Comparison of ENCODE assay signal across 1 cellular context in the genomic region with DNA sequence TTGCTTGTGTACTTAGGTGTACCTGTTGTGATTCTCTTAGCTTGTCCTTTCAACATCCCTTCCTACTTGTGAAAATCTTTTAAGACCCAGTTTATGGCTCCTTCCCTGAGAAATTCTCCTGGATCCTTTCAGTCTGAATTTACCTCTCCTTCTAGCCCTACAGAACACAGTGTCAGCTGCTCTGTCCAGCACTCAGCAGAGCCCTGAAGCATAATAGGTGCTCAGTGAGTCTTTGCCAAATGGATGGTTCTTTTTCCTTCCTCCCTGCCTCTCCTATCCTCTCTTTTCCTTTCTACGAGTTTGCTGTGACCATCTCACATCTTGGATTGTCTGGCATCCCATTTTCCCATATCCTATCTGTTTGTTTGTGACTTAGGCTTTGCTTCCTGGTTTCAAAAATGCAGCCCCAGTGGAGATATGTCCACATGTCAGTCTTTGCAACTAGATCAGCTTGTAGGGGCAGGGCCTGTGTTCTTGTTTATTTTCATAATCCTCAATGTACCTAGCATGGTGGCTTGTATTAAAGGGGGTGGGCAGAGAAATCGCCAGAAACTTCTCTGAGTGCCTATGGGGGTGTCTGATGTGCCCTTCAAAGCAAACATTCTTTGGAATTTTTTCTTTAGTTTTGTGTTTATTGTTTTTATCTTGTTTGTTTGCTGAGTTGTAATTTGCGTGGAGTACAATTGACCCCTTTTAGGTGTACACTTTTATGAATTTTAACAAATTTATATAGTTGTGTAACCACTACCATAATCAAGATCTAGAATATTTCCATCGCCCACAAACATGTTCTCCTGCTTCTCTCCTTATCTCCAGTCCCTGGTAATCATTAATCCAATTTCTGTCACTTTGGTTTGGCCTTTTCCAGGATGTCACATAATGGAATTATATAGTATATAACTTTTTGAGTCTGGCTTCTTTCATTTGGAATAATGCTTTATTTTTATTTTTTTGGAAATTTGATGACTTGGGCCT.
TF ChIP-seq lines count a peak whose summit lies in the region.

No MANE protein-coding gene starts in this region.

TF ChIP-seq in HepG2, 621 proteins besides CTCF, POLR2A, EP300 and RAD21 (continued from another document and continues in another):
- TF ChIP-seq, protein P1, sequence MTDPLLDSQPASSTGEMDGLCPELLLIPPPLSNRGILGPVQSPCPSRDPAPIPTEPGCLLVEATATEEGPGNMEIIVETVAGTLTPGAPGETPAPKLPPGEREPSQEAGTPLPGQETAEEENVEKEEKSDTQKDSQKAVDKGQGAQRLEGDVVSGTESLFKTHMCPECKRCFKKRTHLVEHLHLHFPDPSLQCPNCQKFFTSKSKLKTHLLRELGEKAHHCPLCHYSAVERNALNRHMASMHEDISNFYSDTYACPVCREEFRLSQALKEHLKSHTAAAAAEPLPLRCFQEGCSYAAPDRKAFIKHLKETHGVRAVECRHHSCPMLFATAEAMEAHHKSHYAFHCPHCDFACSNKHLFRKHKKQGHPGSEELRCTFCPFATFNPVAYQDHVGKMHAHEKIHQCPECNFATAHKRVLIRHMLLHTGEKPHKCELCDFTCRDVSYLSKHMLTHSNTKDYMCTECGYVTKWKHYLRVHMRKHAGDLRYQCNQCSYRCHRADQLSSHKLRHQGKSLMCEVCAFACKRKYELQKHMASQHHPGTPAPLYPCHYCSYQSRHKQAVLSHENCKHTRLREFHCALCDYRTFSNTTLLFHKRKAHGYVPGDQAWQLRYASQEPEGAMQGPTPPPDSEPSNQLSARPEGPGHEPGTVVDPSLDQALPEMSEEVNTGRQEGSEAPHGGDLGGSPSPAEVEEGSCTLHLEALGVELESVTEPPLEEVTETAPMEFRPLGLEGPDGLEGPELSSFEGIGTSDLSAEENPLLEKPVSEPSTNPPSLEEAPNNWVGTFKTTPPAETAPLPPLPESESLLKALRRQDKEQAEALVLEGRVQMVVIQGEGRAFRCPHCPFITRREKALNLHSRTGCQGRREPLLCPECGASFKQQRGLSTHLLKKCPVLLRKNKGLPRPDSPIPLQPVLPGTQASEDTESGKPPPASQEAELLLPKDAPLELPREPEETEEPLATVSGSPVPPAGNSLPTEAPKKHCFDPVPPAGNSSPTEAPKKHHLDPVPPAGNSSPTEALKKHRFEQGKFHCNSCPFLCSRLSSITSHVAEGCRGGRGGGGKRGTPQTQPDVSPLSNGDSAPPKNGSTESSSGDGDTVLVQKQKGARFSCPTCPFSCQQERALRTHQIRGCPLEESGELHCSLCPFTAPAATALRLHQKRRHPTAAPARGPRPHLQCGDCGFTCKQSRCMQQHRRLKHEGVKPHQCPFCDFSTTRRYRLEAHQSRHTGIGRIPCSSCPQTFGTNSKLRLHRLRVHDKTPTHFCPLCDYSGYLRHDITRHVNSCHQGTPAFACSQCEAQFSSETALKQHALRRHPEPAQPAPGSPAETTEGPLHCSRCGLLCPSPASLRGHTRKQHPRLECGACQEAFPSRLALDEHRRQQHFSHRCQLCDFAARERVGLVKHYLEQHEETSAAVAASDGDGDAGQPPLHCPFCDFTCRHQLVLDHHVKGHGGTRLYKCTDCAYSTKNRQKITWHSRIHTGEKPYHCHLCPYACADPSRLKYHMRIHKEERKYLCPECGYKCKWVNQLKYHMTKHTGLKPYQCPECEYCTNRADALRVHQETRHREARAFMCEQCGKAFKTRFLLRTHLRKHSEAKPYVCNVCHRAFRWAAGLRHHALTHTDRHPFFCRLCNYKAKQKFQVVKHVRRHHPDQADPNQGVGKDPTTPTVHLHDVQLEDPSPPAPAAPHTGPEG (CRISPR knock-in tag; IDR thresholded peaks at IDR 0.05): no peak
- TF ChIP-seq, protein P2, sequence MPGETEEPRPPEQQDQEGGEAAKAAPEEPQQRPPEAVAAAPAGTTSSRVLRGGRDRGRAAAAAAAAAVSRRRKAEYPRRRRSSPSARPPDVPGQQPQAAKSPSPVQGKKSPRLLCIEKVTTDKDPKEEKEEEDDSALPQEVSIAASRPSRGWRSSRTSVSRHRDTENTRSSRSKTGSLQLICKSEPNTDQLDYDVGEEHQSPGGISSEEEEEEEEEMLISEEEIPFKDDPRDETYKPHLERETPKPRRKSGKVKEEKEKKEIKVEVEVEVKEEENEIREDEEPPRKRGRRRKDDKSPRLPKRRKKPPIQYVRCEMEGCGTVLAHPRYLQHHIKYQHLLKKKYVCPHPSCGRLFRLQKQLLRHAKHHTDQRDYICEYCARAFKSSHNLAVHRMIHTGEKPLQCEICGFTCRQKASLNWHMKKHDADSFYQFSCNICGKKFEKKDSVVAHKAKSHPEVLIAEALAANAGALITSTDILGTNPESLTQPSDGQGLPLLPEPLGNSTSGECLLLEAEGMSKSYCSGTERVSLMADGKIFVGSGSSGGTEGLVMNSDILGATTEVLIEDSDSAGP (CRISPR knock-in tag; IDR thresholded peaks at IDR 0.05; ENCODE audit: borderline replicate concordance): no peak
- TF ChIP-seq, protein P3, sequence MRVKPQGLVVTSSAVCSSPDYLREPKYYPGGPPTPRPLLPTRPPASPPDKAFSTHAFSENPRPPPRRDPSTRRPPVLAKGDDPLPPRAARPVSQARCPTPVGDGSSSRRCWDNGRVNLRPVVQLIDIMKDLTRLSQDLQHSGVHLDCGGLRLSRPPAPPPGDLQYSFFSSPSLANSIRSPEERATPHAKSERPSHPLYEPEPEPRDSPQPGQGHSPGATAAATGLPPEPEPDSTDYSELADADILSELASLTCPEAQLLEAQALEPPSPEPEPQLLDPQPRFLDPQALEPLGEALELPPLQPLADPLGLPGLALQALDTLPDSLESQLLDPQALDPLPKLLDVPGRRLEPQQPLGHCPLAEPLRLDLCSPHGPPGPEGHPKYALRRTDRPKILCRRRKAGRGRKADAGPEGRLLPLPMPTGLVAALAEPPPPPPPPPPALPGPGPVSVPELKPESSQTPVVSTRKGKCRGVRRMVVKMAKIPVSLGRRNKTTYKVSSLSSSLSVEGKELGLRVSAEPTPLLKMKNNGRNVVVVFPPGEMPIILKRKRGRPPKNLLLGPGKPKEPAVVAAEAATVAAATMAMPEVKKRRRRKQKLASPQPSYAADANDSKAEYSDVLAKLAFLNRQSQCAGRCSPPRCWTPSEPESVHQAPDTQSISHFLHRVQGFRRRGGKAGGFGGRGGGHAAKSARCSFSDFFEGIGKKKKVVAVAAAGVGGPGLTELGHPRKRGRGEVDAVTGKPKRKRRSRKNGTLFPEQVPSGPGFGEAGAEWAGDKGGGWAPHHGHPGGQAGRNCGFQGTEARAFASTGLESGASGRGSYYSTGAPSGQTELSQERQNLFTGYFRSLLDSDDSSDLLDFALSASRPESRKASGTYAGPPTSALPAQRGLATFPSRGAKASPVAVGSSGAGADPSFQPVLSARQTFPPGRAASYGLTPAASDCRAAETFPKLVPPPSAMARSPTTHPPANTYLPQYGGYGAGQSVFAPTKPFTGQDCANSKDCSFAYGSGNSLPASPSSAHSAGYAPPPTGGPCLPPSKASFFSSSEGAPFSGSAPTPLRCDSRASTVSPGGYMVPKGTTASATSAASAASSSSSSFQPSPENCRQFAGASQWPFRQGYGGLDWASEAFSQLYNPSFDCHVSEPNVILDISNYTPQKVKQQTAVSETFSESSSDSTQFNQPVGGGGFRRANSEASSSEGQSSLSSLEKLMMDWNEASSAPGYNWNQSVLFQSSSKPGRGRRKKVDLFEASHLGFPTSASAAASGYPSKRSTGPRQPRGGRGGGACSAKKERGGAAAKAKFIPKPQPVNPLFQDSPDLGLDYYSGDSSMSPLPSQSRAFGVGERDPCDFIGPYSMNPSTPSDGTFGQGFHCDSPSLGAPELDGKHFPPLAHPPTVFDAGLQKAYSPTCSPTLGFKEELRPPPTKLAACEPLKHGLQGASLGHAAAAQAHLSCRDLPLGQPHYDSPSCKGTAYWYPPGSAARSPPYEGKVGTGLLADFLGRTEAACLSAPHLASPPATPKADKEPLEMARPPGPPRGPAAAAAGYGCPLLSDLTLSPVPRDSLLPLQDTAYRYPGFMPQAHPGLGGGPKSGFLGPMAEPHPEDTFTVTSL (CRISPR knock-in tag; IDR thresholded peaks at IDR 0.05; ENCODE audit: borderline replicate concordance): peak; percentile 12; the same call in 1 of the 2 replicates
- TF ChIP-seq ZNF605 (CRISPR knock-in tag; IDR thresholded peaks at IDR 0.05): no peak
- no peak for TF ChIP-seq ZKSCAN1 (IDR thresholded peaks at IDR 0.05; ENCODE audit: low read length)
- TF ChIP-seq, protein P4, sequence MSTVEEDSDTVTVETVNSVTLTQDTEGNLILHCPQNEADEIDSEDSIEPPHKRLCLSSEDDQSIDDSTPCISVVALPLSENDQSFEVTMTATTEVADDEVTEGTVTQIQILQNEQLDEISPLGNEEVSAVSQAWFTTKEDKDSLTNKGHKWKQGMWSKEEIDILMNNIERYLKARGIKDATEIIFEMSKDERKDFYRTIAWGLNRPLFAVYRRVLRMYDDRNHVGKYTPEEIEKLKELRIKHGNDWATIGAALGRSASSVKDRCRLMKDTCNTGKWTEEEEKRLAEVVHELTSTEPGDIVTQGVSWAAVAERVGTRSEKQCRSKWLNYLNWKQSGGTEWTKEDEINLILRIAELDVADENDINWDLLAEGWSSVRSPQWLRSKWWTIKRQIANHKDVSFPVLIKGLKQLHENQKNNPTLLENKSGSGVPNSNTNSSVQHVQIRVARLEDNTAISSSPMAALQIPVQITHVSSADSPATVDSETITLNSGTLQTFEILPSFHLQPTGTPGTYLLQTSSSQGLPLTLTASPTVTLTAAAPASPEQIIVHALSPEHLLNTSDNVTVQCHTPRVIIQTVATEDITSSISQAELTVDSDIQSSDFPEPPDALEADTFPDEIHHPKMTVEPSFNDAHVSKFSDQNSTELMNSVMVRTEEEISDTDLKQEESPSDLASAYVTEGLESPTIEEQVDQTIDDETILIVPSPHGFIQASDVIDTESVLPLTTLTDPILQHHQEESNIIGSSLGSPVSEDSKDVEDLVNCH (CRISPR knock-in tag; IDR thresholded peaks at IDR 0.05): no peak
- TF ChIP-seq, protein P5, sequence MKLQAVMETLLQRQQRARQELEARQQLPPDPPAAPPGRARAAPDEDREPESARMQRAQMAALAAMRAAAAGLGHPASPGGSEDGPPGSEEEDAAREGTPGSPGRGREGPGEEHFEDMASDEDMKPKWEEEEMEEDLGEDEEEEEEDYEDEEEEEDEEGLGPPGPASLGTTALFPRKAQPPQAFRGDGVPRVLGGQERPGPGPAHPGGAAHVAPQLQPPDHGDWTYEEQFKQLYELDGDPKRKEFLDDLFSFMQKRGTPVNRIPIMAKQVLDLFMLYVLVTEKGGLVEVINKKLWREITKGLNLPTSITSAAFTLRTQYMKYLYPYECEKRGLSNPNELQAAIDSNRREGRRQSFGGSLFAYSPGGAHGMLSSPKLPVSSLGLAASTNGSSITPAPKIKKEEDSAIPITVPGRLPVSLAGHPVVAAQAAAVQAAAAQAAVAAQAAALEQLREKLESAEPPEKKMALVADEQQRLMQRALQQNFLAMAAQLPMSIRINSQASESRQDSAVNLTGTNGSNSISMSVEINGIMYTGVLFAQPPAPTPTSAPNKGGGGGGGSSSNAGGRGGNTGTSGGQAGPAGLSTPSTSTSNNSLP (IDR thresholded peaks at IDR 0.05; ENCODE audit: low read depth, low read length): peak; percentile 65; the same call in 1 of the 2 replicates
- TF ChIP-seq, protein P6, sequence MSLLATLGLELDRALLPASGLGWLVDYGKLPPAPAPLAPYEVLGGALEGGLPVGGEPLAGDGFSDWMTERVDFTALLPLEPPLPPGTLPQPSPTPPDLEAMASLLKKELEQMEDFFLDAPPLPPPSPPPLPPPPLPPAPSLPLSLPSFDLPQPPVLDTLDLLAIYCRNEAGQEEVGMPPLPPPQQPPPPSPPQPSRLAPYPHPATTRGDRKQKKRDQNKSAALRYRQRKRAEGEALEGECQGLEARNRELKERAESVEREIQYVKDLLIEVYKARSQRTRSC (CRISPR knock-in tag; IDR thresholded peaks at IDR 0.05; ENCODE audit: low read depth): no peak
- TF ChIP-seq PRMT3 (CRISPR knock-in tag; IDR thresholded peaks at IDR 0.05; ENCODE audit: borderline replicate concordance, low read depth): no peak
- TF ChIP-seq SYNCRIP (IDR thresholded peaks at IDR 0.05; ENCODE audit: insufficient read depth, low read depth, low read length): no peak
- TF ChIP-seq SAP130 (CRISPR knock-in tag; IDR thresholded peaks at IDR 0.05; ENCODE audit: low read depth): 0 out of 2 replicates have a peak, but pooled peaks have one; percentile 30
- TF ChIP-seq, protein P7, sequence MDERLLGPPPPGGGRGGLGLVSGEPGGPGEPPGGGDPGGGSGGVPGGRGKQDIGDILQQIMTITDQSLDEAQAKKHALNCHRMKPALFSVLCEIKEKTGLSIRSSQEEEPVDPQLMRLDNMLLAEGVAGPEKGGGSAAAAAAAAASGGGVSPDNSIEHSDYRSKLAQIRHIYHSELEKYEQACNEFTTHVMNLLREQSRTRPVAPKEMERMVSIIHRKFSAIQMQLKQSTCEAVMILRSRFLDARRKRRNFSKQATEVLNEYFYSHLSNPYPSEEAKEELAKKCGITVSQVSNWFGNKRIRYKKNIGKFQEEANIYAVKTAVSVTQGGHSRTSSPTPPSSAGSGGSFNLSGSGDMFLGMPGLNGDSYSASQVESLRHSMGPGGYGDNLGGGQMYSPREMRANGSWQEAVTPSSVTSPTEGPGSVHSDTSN (CRISPR knock-in tag; IDR thresholded peaks at IDR 0.05): no peak
- TF ChIP-seq, protein P8, sequence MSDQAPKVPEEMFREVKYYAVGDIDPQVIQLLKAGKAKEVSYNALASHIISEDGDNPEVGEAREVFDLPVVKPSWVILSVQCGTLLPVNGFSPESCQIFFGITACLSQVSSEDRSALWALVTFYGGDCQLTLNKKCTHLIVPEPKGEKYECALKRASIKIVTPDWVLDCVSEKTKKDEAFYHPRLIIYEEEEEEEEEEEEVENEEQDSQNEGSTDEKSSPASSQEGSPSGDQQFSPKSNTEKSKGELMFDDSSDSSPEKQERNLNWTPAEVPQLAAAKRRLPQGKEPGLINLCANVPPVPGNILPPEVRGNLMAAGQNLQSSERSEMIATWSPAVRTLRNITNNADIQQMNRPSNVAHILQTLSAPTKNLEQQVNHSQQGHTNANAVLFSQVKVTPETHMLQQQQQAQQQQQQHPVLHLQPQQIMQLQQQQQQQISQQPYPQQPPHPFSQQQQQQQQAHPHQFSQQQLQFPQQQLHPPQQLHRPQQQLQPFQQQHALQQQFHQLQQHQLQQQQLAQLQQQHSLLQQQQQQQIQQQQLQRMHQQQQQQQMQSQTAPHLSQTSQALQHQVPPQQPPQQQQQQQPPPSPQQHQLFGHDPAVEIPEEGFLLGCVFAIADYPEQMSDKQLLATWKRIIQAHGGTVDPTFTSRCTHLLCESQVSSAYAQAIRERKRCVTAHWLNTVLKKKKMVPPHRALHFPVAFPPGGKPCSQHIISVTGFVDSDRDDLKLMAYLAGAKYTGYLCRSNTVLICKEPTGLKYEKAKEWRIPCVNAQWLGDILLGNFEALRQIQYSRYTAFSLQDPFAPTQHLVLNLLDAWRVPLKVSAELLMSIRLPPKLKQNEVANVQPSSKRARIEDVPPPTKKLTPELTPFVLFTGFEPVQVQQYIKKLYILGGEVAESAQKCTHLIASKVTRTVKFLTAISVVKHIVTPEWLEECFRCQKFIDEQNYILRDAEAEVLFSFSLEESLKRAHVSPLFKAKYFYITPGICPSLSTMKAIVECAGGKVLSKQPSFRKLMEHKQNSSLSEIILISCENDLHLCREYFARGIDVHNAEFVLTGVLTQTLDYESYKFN (CRISPR knock-in tag; conservative IDR thresholded peaks at IDR 0.05): peak; percentile 49
- TF ChIP-seq TMF1 (CRISPR knock-in tag; IDR thresholded peaks at IDR 0.05; ENCODE audit: low read depth): no peak
- TF ChIP-seq ZFP41 (CRISPR knock-in tag; IDR thresholded peaks at IDR 0.05; ENCODE audit: borderline replicate concordance): no peak
- no peak for TF ChIP-seq NCOA5 (CRISPR knock-in tag; IDR thresholded peaks at IDR 0.05)
- TF ChIP-seq ZNF713 (CRISPR knock-in tag; IDR thresholded peaks at IDR 0.05): no peak
- peak; percentile 21; the same call in 1 of the 2 replicates for TF ChIP-seq FOXA3 (CRISPR knock-in tag; IDR thresholded peaks at IDR 0.05)
- no peak for TF ChIP-seq NFIB (CRISPR knock-in tag; IDR thresholded peaks at IDR 0.05; ENCODE audit: borderline replicate concordance)
- no peak for TF ChIP-seq ZNF879 (CRISPR knock-in tag; IDR thresholded peaks at IDR 0.05)
